Comparison of ENCODE assay signal across 19 cellular contexts in the genomic region with DNA sequence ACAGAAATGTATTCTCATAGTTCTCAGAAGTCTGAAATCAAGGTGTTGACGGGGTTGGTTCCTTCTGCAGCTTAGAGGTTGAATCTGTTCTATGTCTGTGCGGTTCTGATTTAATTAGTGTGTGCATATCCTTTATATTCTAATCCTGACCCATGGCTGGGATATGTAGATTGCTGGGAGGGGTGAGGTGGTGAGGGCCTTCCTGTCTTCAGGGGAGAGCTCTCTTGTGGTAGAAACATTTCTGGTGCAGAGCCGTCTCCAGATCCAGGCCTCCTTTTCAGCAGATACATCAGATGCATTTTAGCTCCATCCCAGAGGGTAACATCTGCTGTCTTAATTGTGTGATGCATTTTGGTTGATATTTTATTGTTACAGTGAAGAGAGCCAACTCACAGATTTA.
DNase-seq lines count a peak whose midpoint lies in the region; ATAC-seq and TF ChIP-seq lines count a peak whose summit lies in the region.
"Had no signal": no experiment of that assay in that cellular context is flagged by ENCODE, and none has a peak within 500 bp of the region (broad histone marks: within the 10 kb centered on the region; RNA-seq: fewer than 3 reads in every experiment).

No MANE protein-coding gene starts in this region.

- peaks cover 6 to 33% of the 10 kb centered on the region in 2 donors for H3K4me1 Mint-ChIP-seq in effector memory CD8-positive, alpha-beta T cell (ENCODE audit: low read depth in 2 of 2)
- no peaks in the 10 kb centered on the region for H3K4me1 Mint-ChIP-seq in activated naive CD4-positive, alpha-beta T cell treated with anti-CD3 and anti-CD28 coated beads for 36 hours (ENCODE audit: low read depth)
- H3K4me1 Mint-ChIP-seq: CD4-positive, alpha-beta memory T cell had no signal

- H3K36me3 ChIP-seq in BE2C, result no peaks in the 10 kb centered on the region

- ATAC-seq in effector memory CD8-positive, alpha-beta T cell (replicated peaks), result no peak
- ATAC-seq: GM23338, HCT116 had no signal

- H3K4me3 ChIP-seq in BE2C (ENCODE audit: low read depth, low read length), result no peak overlapping the region
- H3K4me3 ChIP-seq: GM23338 had no signal

- no peak overlapping the region for H3K4me3 Mint-ChIP-seq in effector memory CD8-positive, alpha-beta T cell
- no peak overlapping the region for H3K4me3 Mint-ChIP-seq in activated naive CD4-positive, alpha-beta T cell treated with anti-CD3 and anti-CD28 coated beads for 36 hours
- H3K4me3 Mint-ChIP-seq: CD4-positive, alpha-beta memory T cell; GM23338; H9 had no signal

- DNase-seq in NCI-H1694 treated with DMSO at 0.1 percent for 48 hours (lab: John Stamatoyannopoulos, UW), result peak; percentile 20
- no peak for DNase-seq in NCI-H1694 (lab: John Stamatoyannopoulos, UW)
- peak; percentile 52 for DNase-seq in BE2C
- no peak for DNase-seq in effector memory CD8-positive, alpha-beta T cell
- no peak for DNase-seq in substantia nigra (lab: John Stamatoyannopoulos, UW)
- DNase-seq in activated naive CD4-positive, alpha-beta T cell treated with anti-CD3 and anti-CD28 coated beads for 36 hours, result no peak
- no peak for DNase-seq in cortex of kidney (lab: John Stamatoyannopoulos, UW)
- DNase-seq: AML-193; C1 segment of cervical spinal cord; Calu3; CD4-positive, alpha-beta memory T cell; COR-L47; DMS53; DMS79 treated with DMSO at 0.1 percent for 48 hours; GF-D8; H9 had no signal

- H3K27ac ChIP-seq in substantia nigra (ENCODE audit: low read depth, low read length, poor library complexity, severe bottlenecking), result peak overlapping the region; percentile 8
- H3K27ac ChIP-seq: 22Rv1 had no signal

- H3K4me1 ChIP-seq in BE2C, result peaks cover 19% of the 10 kb centered on the region

- intact Hi-C loops in activated naive CD4-positive, alpha-beta T cell treated with anti-CD3 and anti-CD28 coated beads for 36 hours (cut with micrococcal nuclease), result no loop called here

- TF ChIP-seq CTCF in BE2C (IDR thresholded peaks at IDR 0.05; ENCODE audit: low read depth, low read length), result no peak

- peak overlapping the region; percentile 38 to 70 for H3K27ac Mint-ChIP-seq in effector memory CD8-positive, alpha-beta T cell
- no peak overlapping the region for H3K27ac Mint-ChIP-seq in activated naive CD4-positive, alpha-beta T cell treated with anti-CD3 and anti-CD28 coated beads for 36 hours
- H3K27ac Mint-ChIP-seq: CD4-positive, alpha-beta memory T cell; GM23338; H9 had no signal

- CTCF ChIA-PET in activated naive CD4-positive, alpha-beta T cell treated with anti-CD3 and anti-CD28 coated beads for 36 hours (lab: Charles Lee), result interaction anchor here (1.0 kb wide), 1 partner anchor 44 kb away, joined by 3 read pairs; no protein-coding TSS in a partner anchor

- H3K9me3 Mint-ChIP-seq in effector memory CD8-positive, alpha-beta T cell, result no peaks in the 10 kb centered on the region
- no peaks in the 10 kb centered on the region for H3K9me3 Mint-ChIP-seq in activated naive CD4-positive, alpha-beta T cell treated with anti-CD3 and anti-CD28 coated beads for 36 hours
- H3K9me3 Mint-ChIP-seq: CD4-positive, alpha-beta memory T cell; H9 had no signal

- H3K27me3 ChIP-seq in BE2C, result no peaks in the 10 kb centered on the region

- H3K27me3 Mint-ChIP-seq in effector memory CD8-positive, alpha-beta T cell, result no peaks in the 10 kb centered on the region
- peaks cover 3% of the 10 kb centered on the region for H3K27me3 Mint-ChIP-seq in activated naive CD4-positive, alpha-beta T cell treated with anti-CD3 and anti-CD28 coated beads for 36 hours (ENCODE audit: low read depth)

- H3K9me3 ChIP-seq in BE2C, result no peaks in the 10 kb centered on the region

- no peaks in the 10 kb centered on the region for H3K36me3 Mint-ChIP-seq in effector memory CD8-positive, alpha-beta T cell (ENCODE audit: insufficient read depth)
- no peaks in the 10 kb centered on the region for H3K36me3 Mint-ChIP-seq in activated naive CD4-positive, alpha-beta T cell treated with anti-CD3 and anti-CD28 coated beads for 36 hours (ENCODE audit: low read depth)
- H3K36me3 Mint-ChIP-seq: CD4-positive, alpha-beta memory T cell had no signal

Comparison
In these comparisons a context has a peak if more than half of its experiments do, and no peak if none do; other contexts are left out.
1. DNase-seq: peak in NCI-H1694 treated with DMSO at 0.1 percent for 48 hours (single experiment) and BE2C (single experiment); none in NCI-H1694 (single experiment), effector memory CD8-positive, alpha-beta T cell (0 of 3), substantia nigra (0 of 49), activated naive CD4-positive, alpha-beta T cell treated with anti-CD3 and anti-CD28 coated beads for 36 hours (single experiment) and cortex of kidney (single experiment).